Comparison of ENCODE assay signal across 8 cellular contexts in genomic region chr19:34403784-34404108, GRCh38. TPM values are rescaled to one million over a fixed set of nuclear protein-coding genes. Genes with fewer than 3 reads are reported as not detected.
DNase-seq lines count a peak whose midpoint lies in the region; FAIRE-seq and TF ChIP-seq lines count a peak whose summit lies in the region.

No MANE protein-coding gene starts in this region.

- TF ChIP-seq POLR2A in H54 (IDR thresholded peaks at IDR 0.05; ENCODE audit: low read depth, low read length): no peak

- no peaks in the 10 kb centered on the region for H3K9me3 ChIP-seq in SU-DHL-6 (ENCODE audit: insufficient read depth, low read length)
- no peaks in the 10 kb centered on the region for H3K9me3 ChIP-seq in thymus (ENCODE audit: control insufficient read depth)

- no peaks in the 10 kb centered on the region for H3K9me3 Mint-ChIP-seq in activated CD4-positive, alpha-beta T cell treated with anti-CD3 and anti-CD28 coated beads, Interleukin-2, amount 10 ng/mL, durations not matched to agents 7 days and 5 days

- peaks cover 19% of the 10 kb centered on the region for H3K4me1 Mint-ChIP-seq in activated CD4-positive, alpha-beta T cell treated with anti-CD3 and anti-CD28 coated beads, Interleukin-2, amount 10 ng/mL, durations not matched to agents 7 days and 5 days

- H4K20me1 ChIP-seq in SU-DHL-6 (ENCODE audit: low read depth, low read length): no peaks in the 10 kb centered on the region

- peak overlapping the region; percentile 90 for H3K9ac ChIP-seq in SU-DHL-6 (ENCODE audit: low read length)

- no peaks in the 10 kb centered on the region for H3K9me2 ChIP-seq in SU-DHL-6 (replicated peaks; ENCODE audit: insufficient read depth, low read length)

- POLR2A ChIA-PET in activated CD4-positive, alpha-beta T cell treated with anti-CD3 and anti-CD28 coated beads, Interleukin-2, amount 10 ng/mL, durations not matched to agents 7 days and 5 days (lab: Charles Lee): no interaction called here

- H3K36me3 ChIP-seq in SU-DHL-6 (ENCODE audit: low read length): 0 out of 2 replicates have a peak, but pooled peaks cover 3% of the 10 kb centered on the region
- peaks cover 20% of the 10 kb centered on the region for H3K36me3 ChIP-seq in thymus (ENCODE audit: control insufficient read depth, insufficient read depth)

- peak overlapping the region; percentile 76 for H3K4me3 ChIP-seq in SU-DHL-6 (ENCODE audit: insufficient read depth, low read length, poor library complexity, severe bottlenecking)
- H3K4me3 ChIP-seq in iPS-11a (ENCODE audit: low read depth, low read length): peak overlapping the region; percentile 96
- H3K4me3 ChIP-seq in thymus (ENCODE audit: low read length): peak overlapping the region; percentile 92

- peak overlapping the region; percentile 86 for H3K4me3 Mint-ChIP-seq in activated CD4-positive, alpha-beta T cell treated with anti-CD3 and anti-CD28 coated beads, Interleukin-2, amount 10 ng/mL, durations not matched to agents 7 days and 5 days

- peak overlapping the region; percentile 89 for H3K27ac Mint-ChIP-seq in activated CD4-positive, alpha-beta T cell treated with anti-CD3 and anti-CD28 coated beads, Interleukin-2, amount 10 ng/mL, durations not matched to agents 7 days and 5 days

- H3K79me2 ChIP-seq in SU-DHL-6 (ENCODE audit: insufficient read depth, low read length): peaks cover 34% of the 10 kb centered on the region

- peak overlapping the region; percentile 73 for H3K4me2 ChIP-seq in SU-DHL-6 (ENCODE audit: low read depth, low read length, poor library complexity, severe bottlenecking)

- CTCF ChIA-PET in activated CD4-positive, alpha-beta T cell treated with anti-CD3 and anti-CD28 coated beads, Interleukin-2, amount 10 ng/mL, durations not matched to agents 7 days and 5 days (lab: Charles Lee): no interaction called here

- H3K4me1 ChIP-seq in thymus (ENCODE audit: control insufficient read depth, insufficient read depth, low read length): no peaks in the 10 kb centered on the region

- H3K27me3 Mint-ChIP-seq in activated CD4-positive, alpha-beta T cell treated with anti-CD3 and anti-CD28 coated beads, Interleukin-2, amount 10 ng/mL, durations not matched to agents 7 days and 5 days: no peaks in the 10 kb centered on the region

- no peak for DNase-seq in activated CD4-positive, alpha-beta T cell treated with anti-CD3 and anti-CD28 coated beads, Interleukin-2, amount 10 ng/mL, durations not matched to agents 7 days and 5 days
- no peak for DNase-seq in activated CD4-positive, alpha-beta T cell treated with anti-CD3 and anti-CD28 coated beads, Interleukin-2, amount 50 U/mL, for 48 hours
- DNase-seq in urothelium cell line (ENCODE audit: low spot score) (no peak), DMS153 (lab: John Stamatoyannopoulos, UW) (no peak), H54 (ENCODE audit: insufficient read length, low spot score) (no peak)

- H2AFZ ChIP-seq in SU-DHL-6 (ENCODE audit: low read depth, low read length, severe bottlenecking): peak overlapping the region; percentile 96

- WGBS in thymus: 46% methylated on average over 6 of the region's 6 CpGs

- H3K27ac ChIP-seq in SU-DHL-6 (ENCODE audit: low read depth, low read length) (0 out of 2 replicates have a peak overlapping the region, but pooled peaks have one; percentile 66), thymus (ENCODE audit: low read depth) (no peak overlapping the region)

- H3K27me3 ChIP-seq in SU-DHL-6 (ENCODE audit: low read length): no peaks in the 10 kb centered on the region
- H3K27me3 ChIP-seq in thymus (ENCODE audit: control insufficient read depth, insufficient read depth): no peaks in the 10 kb centered on the region

- no peak for FAIRE-seq in urothelium cell line (lab: Jason Lieb, UNC)
- FAIRE-seq in H54 (lab: Jason Lieb, UNC): no peak

- H3F3A ChIP-seq in SU-DHL-6 (ENCODE audit: insufficient read depth): peaks cover 22% of the 10 kb centered on the region

- TF ChIP-seq CTCF in SU-DHL-6 (IDR thresholded peaks at IDR 0.05; ENCODE audit: insufficient read depth, low read length, poor library complexity, severe bottlenecking): no peak

- H3K36me3 Mint-ChIP-seq in activated CD4-positive, alpha-beta T cell treated with anti-CD3 and anti-CD28 coated beads, Interleukin-2, amount 10 ng/mL, durations not matched to agents 7 days and 5 days (ENCODE audit: low read depth): peaks cover 18% of the 10 kb centered on the region

RNA-seq across cellular contexts. Expression of gene PDCD2L, which starts 0.5 kb away (rescaled TPM):
- total RNA-seq in activated CD4-positive, alpha-beta T cell treated with anti-CD3 and anti-CD28 coated beads, Interleukin-2, amount 10 ng/mL, durations not matched to agents 7 days and 5 days: 10 to 100 TPM in 1 of 2 experiments, 1 to 10 TPM in 1; 9.4 to 13.4 TPM
- polyA plus RNA-seq in thymus: 10.5 TPM

RNA-seq across cellular contexts. Expression of gene UBA2, which starts 24.4 kb away (rescaled TPM):
- 100 to 1,000 TPM; 116 to 140 TPM for total RNA-seq in activated CD4-positive, alpha-beta T cell treated with anti-CD3 and anti-CD28 coated beads, Interleukin-2, amount 10 ng/mL, durations not matched to agents 7 days and 5 days
- 113 TPM for polyA plus RNA-seq in thymus

RNA-seq across cellular contexts. Expression of gene GPI, which starts 38.8 kb away (rescaled TPM):
- total RNA-seq in activated CD4-positive, alpha-beta T cell treated with anti-CD3 and anti-CD28 coated beads, Interleukin-2, amount 10 ng/mL, durations not matched to agents 7 days and 5 days: 100 to 1,000 TPM; 404 to 442 TPM
- 90.1 TPM for polyA plus RNA-seq in thymus
